Comparison of ENCODE assay signal across 8 cellular contexts in genomic region chr6:14108571-14109410, GRCh38. TPM values are rescaled to one million over a fixed set of nuclear protein-coding genes. Genes with fewer than 3 reads are reported as not detected.
DNase-seq lines count a peak whose midpoint lies in the region; ATAC-seq and TF ChIP-seq lines count a peak whose summit lies in the region.

No MANE protein-coding gene starts in this region.

- H3K4me3 Mint-ChIP-seq in activated T-cell treated with anti-CD3 and anti-CD28 coated beads, Interleukin-2, amount 50 U/mL, for 24 hours = peak overlapping the region; percentile 51

- H3K9me3 Mint-ChIP-seq in activated T-cell treated with anti-CD3 and anti-CD28 coated beads, Interleukin-2, amount 50 U/mL, for 24 hours = peaks cover 14% of the 10 kb centered on the region

- H3K27ac ChIP-seq in coronary artery (no peak overlapping the region), MM.1S (ENCODE audit: low read length) (no peak overlapping the region)

- no peaks in the 10 kb centered on the region for H3K79me2 ChIP-seq in Loucy (ENCODE audit: insufficient read depth, low read length)
- no peaks in the 10 kb centered on the region for H3K79me2 ChIP-seq in MM.1S (ENCODE audit: low read length)

- H3K4me2 ChIP-seq in Loucy (ENCODE audit: low read depth, low read length, poor library complexity, severe bottlenecking) (no peak overlapping the region), MM.1S (ENCODE audit: low read depth, low read length) (no peak overlapping the region)

- peak; percentile 60 for ATAC-seq in GM18520 (IDR thresholded peaks at IDR 0.05; ENCODE audit: unreplicated experiment)
- peak; percentile 65 for ATAC-seq in GM21619 (IDR thresholded peaks at IDR 0.05; ENCODE audit: unreplicated experiment)

- H3F3A ChIP-seq in Loucy (ENCODE audit: low read depth) (no peaks in the 10 kb centered on the region), MM.1S (ENCODE audit: insufficient read depth, low read length) (peaks cover 14% of the 10 kb centered on the region)

- H2AFZ ChIP-seq in Loucy (ENCODE audit: low read length) (peak overlapping the region; percentile 26; the same call in 1 of the 2 replicates), MM.1S (ENCODE audit: low read length) (no peak overlapping the region)

- no peaks in the 10 kb centered on the region for H3K36me3 ChIP-seq in Loucy (ENCODE audit: insufficient read depth, low read length)
- no peaks in the 10 kb centered on the region for H3K36me3 ChIP-seq in MM.1S (replicated peaks; ENCODE audit: insufficient read depth, low read length)

- H3K27me3 ChIP-seq in Loucy (ENCODE audit: insufficient read depth, low read length, poor library complexity, severe bottlenecking) = peaks cover 7% of the 10 kb centered on the region
- H3K27me3 ChIP-seq in MM.1S (replicated peaks; ENCODE audit: insufficient read depth, low read length) = peaks cover 90% of the 10 kb centered on the region

- no peaks in the 10 kb centered on the region for H3K36me3 Mint-ChIP-seq in activated T-cell treated with anti-CD3 and anti-CD28 coated beads, Interleukin-2, amount 50 U/mL, for 24 hours (ENCODE audit: low read depth)

- DNase-seq in activated T-cell treated with anti-CD3 and anti-CD28 coated beads, Interleukin-2, amount 50 U/mL, for 24 hours = peak; percentile 50
- DNase-seq in renal cortical epithelial cell (ENCODE audit: low read depth) = peak; percentile 65
- DNase-seq in coronary artery (ENCODE audit: low spot score) = no peak
- DNase-seq in kidney glomerular epithelial cell (lab: John Stamatoyannopoulos, UW) = no peak
- no peak for DNase-seq in MM.1S

- H3K9ac ChIP-seq in Loucy (ENCODE audit: low read depth, low read length, poor library complexity, severe bottlenecking) (no peak overlapping the region), MM.1S (ENCODE audit: low read length) (no peak overlapping the region)

- H3K9me3 ChIP-seq in Loucy (ENCODE audit: insufficient read depth, low read depth, low read length) (peaks cover 11% of the 10 kb centered on the region; the same call in 1 of the 2 replicates), MM.1S (replicated peaks; ENCODE audit: insufficient read depth, low read length) (no peaks in the 10 kb centered on the region; the same call in 1 of the 2 replicates)

- H3K9me2 ChIP-seq in Loucy (replicated peaks; ENCODE audit: low read depth, low read length) (no peaks in the 10 kb centered on the region), MM.1S (replicated peaks; ENCODE audit: insufficient read depth, low read length) (no peaks in the 10 kb centered on the region)

- H3K4me3 ChIP-seq in Loucy (ENCODE audit: low read length, poor library complexity, severe bottlenecking) (no peak overlapping the region), coronary artery (no peak overlapping the region), MM.1S (ENCODE audit: low read length) (no peak overlapping the region)

- no peak for TF ChIP-seq CTCF in Loucy (conservative IDR thresholded peaks at IDR 0.05; ENCODE audit: low read length)
- TF ChIP-seq CTCF in coronary artery (IDR thresholded peaks at IDR 0.05) = no peak
- no peak for TF ChIP-seq CTCF in MM.1S (IDR thresholded peaks at IDR 0.05; ENCODE audit: low read length)

- no peaks in the 10 kb centered on the region for H4K20me1 ChIP-seq in Loucy (ENCODE audit: insufficient read depth, low read length, poor library complexity, severe bottlenecking)
- peaks cover 6% of the 10 kb centered on the region for H4K20me1 ChIP-seq in MM.1S (ENCODE audit: insufficient read depth, low read length)

- peaks cover 8% of the 10 kb centered on the region for H3K4me1 ChIP-seq in Loucy (ENCODE audit: insufficient read depth, low read length, poor library complexity, severe bottlenecking)
- peaks cover 22% of the 10 kb centered on the region for H3K4me1 ChIP-seq in MM.1S (ENCODE audit: low read length)

- peaks cover 34% of the 10 kb centered on the region for H3K4me1 Mint-ChIP-seq in activated T-cell treated with anti-CD3 and anti-CD28 coated beads, Interleukin-2, amount 50 U/mL, for 24 hours (ENCODE audit: low read depth)

- peaks cover 15% of the 10 kb centered on the region for H3K27me3 Mint-ChIP-seq in activated T-cell treated with anti-CD3 and anti-CD28 coated beads, Interleukin-2, amount 50 U/mL, for 24 hours

- peak overlapping the region; percentile 81 for H3K27ac Mint-ChIP-seq in activated T-cell treated with anti-CD3 and anti-CD28 coated beads, Interleukin-2, amount 50 U/mL, for 24 hours

RNA-seq across cellular contexts. Expression of gene CD83, which starts 8.8 kb away (rescaled TPM):
- total RNA-seq in renal cortical epithelial cell = 5.4 and 11.3 TPM in 2 replicates

Comparison
In these comparisons a context has a peak if more than half of its experiments do, and no peak if none do; other contexts are left out.
1. DNase-seq: peak in activated T-cell treated with anti-CD3 and anti-CD28 coated beads, Interleukin-2, amount 50 U/mL, for 24 hours (single experiment) and renal cortical epithelial cell (single experiment); none in coronary artery (single experiment), kidney glomerular epithelial cell (single experiment) and MM.1S (single experiment).